Comparison of ENCODE assay signal across 23 cellular contexts in genomic region chr22:37112084-37112728, GRCh38. TPM values are rescaled to one million over a fixed set of nuclear protein-coding genes. Genes with fewer than 3 reads are reported as not detected.
DNase-seq lines count a peak whose midpoint lies in the region; ATAC-seq and TF ChIP-seq lines count a peak whose summit lies in the region.
"Had no signal": no experiment of that assay in that cellular context is flagged by ENCODE, and none has a peak within 500 bp of the region (broad histone marks: within the 10 kb centered on the region; RNA-seq: fewer than 3 reads in every experiment).

No MANE protein-coding gene starts in this region.

- no peak overlapping the region for H2BK120ac ChIP-seq in IMR-90 (ENCODE audit: low read depth, low read length)
- peak overlapping the region; percentile 22 for H2BK120ac ChIP-seq in neuronal stem cell (ENCODE audit: low read depth, low read length)

- no peaks in the 10 kb centered on the region for H4K20me1 ChIP-seq in IMR-90 (ENCODE audit: insufficient read depth, low read length)

- WGBS in IMR-90 (ENCODE audit: extremely low coverage in 2 of 2, insufficient read length in 1 of 2), 2 experiments = 67% methylated on average over 1 of the region's 12 CpGs; no CpG with 5 or more reads in 1 of the 2 experiments
- WGBS in neuronal stem cell (ENCODE audit: extremely low coverage in 2 of 2, insufficient read length in 2 of 2, insufficient replicate concordance in 1 of 2), 2 donors = no CpG with 5 or more reads among the region's 12 CpGs
- 57% methylated on average over 10 of the region's 12 CpGs for WGBS in esophagus muscularis mucosa

- H2AK9ac ChIP-seq in IMR-90 (replicated peaks; ENCODE audit: low read depth, low read length, poor library complexity) = no peak overlapping the region

- H3K27me3 ChIP-seq in IMR-90 (ENCODE audit: control insufficient read depth, insufficient read depth, low read length) (peaks cover 55% of the 10 kb centered on the region), neuronal stem cell (ENCODE audit: control insufficient read depth in 3 of 3, insufficient read depth in 3 of 3, low read depth in 1 of 3, low read length in 3 of 3) (peaks cover 0 to 44% (median 0%) of the 10 kb centered on the region in 3 experiments), esophagus muscularis mucosa (peaks cover 0 to 49% (median 0%) of the 10 kb centered on the region in 4 donors)

- peak overlapping the region; percentile 67 for H2BK12ac ChIP-seq in neuronal stem cell (ENCODE audit: low read length)

- H3K79me1 ChIP-seq in IMR-90 (ENCODE audit: low read depth in 1 of 2, low read length in 2 of 2) (no peaks in the 10 kb centered on the region), neuronal stem cell (ENCODE audit: low read depth, low read length) (no peaks in the 10 kb centered on the region)

- H2BK5ac ChIP-seq in IMR-90 (ENCODE audit: low read depth, low read length, poor library complexity, severe bottlenecking) (no peak overlapping the region), neuronal stem cell (ENCODE audit: low read length) (peak overlapping the region; percentile 58)

- intact Hi-C loops in IMR-90 (cut with micrococcal nuclease) = no loop called here
- intact Hi-C loops in esophagus muscularis mucosa (cut with DNase I) = no loop called here

- ATAC-seq in IMR-90 (ENCODE audit: low read depth) (no peak), left lobe of liver (peak; percentile 52)

- H4K91ac ChIP-seq in IMR-90 (ENCODE audit: insufficient read depth, low read depth, low read length) (no peak overlapping the region), neuronal stem cell (ENCODE audit: low read depth, low read length, poor library complexity) (no peak overlapping the region)

- no peak for TF ChIP-seq EP300 in esophagus muscularis mucosa (IDR thresholded peaks at IDR 0.05)

- BruUV-seq in IMR-90 (replicated peaks; lab: Mats Ljungman, UMichigan) = no TSS peak

- H3K4ac ChIP-seq in IMR-90 (ENCODE audit: low read depth, low read length) = no peak overlapping the region
- H3K4ac ChIP-seq in neuronal stem cell (ENCODE audit: low read length) = no peak overlapping the region

- H3K4me1 ChIP-seq in IMR-90 (ENCODE audit: control insufficient read depth, insufficient read depth, low read length) = no peaks in the 10 kb centered on the region
- H3K4me1 ChIP-seq in neuronal stem cell (ENCODE audit: control insufficient read depth in 2 of 2, insufficient read depth in 1 of 2, low read depth in 1 of 2, low read length in 2 of 2) = peaks cover 0 to 3% of the 10 kb centered on the region in 2 donors
- no peaks in the 10 kb centered on the region for H3K4me1 ChIP-seq in esophagus muscularis mucosa

- H3K36me3 ChIP-seq in IMR-90 (ENCODE audit: control insufficient read depth, insufficient read depth, low read length) (no peaks in the 10 kb centered on the region), neuronal stem cell (replicated peaks in 1 of 2; ENCODE audit: control insufficient read depth in 2 of 2, insufficient read depth in 2 of 2, low read length in 2 of 2) (no peaks in the 10 kb centered on the region), esophagus muscularis mucosa (no peaks in the 10 kb centered on the region)

- CTCF ChIA-PET in IMR-90 (lab: Yijun Ruan, JAX) = no interaction called here

- DNase-seq in COLO668 (lab: John Stamatoyannopoulos, UW; ENCODE audit: unreplicated experiment) (peak; percentile 29), IMR-90 (no peak), left lobe of liver (ENCODE audit: low spot score) (peak; percentile 93), neuronal stem cell (ENCODE audit: low spot score) (no peak), esophagus muscularis mucosa (ENCODE audit: extremely low spot score) (no peak)
- DNase-seq in activated CD4-positive, CD25-positive, alpha-beta regulatory T cell treated with anti-CD3 and anti-CD28 coated beads, Interleukin-2, amount 50 U/mL, for 72 hours = no peak
- no peak for DNase-seq in effector CD4-positive, alpha-beta T cell
- DNase-seq: EL, GF-D8, H7, NCI-H1105, NCI-H1694, NCI-H2081, NCI-H446, NCI-H526, OCI-M1, Right ventricle myocardium superior had no signal

- H3K9ac ChIP-seq in IMR-90 (ENCODE audit: low read depth, low read length) = no peak overlapping the region
- peak overlapping the region; percentile 37 for H3K9ac ChIP-seq in neuronal stem cell (ENCODE audit: low read depth, low read length, poor library complexity)

- TF ChIP-seq CTCF in IMR-90 (conservative IDR thresholded peaks at IDR 0.05; ENCODE audit: low read depth, low read length) = no peak
- TF ChIP-seq CTCF in esophagus muscularis mucosa (IDR thresholded peaks at IDR 0.05) = no peak

- dilution Hi-C loops in IMR-90 (cut with HindIII; ENCODE audit: low sequenced_read_pairs, unreplicated experiment) = no loop called here

- H2BK15ac ChIP-seq in IMR-90 (ENCODE audit: low read depth, low read length) (no peak overlapping the region), neuronal stem cell (ENCODE audit: low read length) (peak overlapping the region; percentile 18)

- H2AK5ac ChIP-seq in IMR-90 (ENCODE audit: low read depth, low read length) (no peak overlapping the region), neuronal stem cell (ENCODE audit: low read depth, low read length) (peak overlapping the region; percentile 78)

- no peak overlapping the region for H3K23ac ChIP-seq in IMR-90 (ENCODE audit: low read depth, low read length)
- peak overlapping the region; percentile 75 for H3K23ac ChIP-seq in neuronal stem cell (ENCODE audit: low read depth, low read length, poor library complexity)

- in situ Hi-C loops in IMR-90 (cut with MboI; ENCODE audit: low sequenced_read_pairs) = no loop called here

- H2AFZ ChIP-seq in IMR-90 (replicated peaks; ENCODE audit: low read length, poor library complexity) = no peak overlapping the region
- H2AFZ ChIP-seq in neuronal stem cell (ENCODE audit: low read length) = no peak overlapping the region

- no peak overlapping the region for H2BK20ac ChIP-seq in IMR-90 (ENCODE audit: low read depth, low read length)

- no peak overlapping the region for H3K56ac ChIP-seq in IMR-90 (ENCODE audit: extremely low read depth, insufficient read depth, low read length)

- H3K4me3 ChIP-seq in IMR-90 (ENCODE audit: insufficient read depth, low read depth, low read length) (no peak overlapping the region), neuronal stem cell (ENCODE audit: low read length in 2 of 2) (no peak overlapping the region), esophagus muscularis mucosa (no peak overlapping the region)

- H3K4me2 ChIP-seq in IMR-90 (ENCODE audit: low read depth, low read length) (no peak overlapping the region), neuronal stem cell (ENCODE audit: insufficient read depth, low read length, poor library complexity, severe bottlenecking) (no peak overlapping the region)

- H3K9me1 ChIP-seq in IMR-90 (ENCODE audit: insufficient read depth, low read length) = no peaks in the 10 kb centered on the region; the same call in 1 of the 2 replicates

- H3K18ac ChIP-seq in IMR-90 (ENCODE audit: low read depth, low read length) (no peak overlapping the region), neuronal stem cell (ENCODE audit: low read length) (peak overlapping the region; percentile 41)

- H4K8ac ChIP-seq in IMR-90 (ENCODE audit: low read depth in 2 of 2, low read length in 2 of 2) (no peak overlapping the region), neuronal stem cell (ENCODE audit: low read depth, low read length) (no peak overlapping the region)

- no peak overlapping the region for H3K14ac ChIP-seq in IMR-90 (replicated peaks; ENCODE audit: low read depth, low read length)
- peak overlapping the region; percentile 85 for H3K14ac ChIP-seq in neuronal stem cell (ENCODE audit: low read length)

- no peak for TF ChIP-seq POLR2A in IMR-90 (IDR thresholded peaks at IDR 0.05; ENCODE audit: low read depth, low read length)
- TF ChIP-seq POLR2A in esophagus muscularis mucosa (IDR thresholded peaks at IDR 0.05; ENCODE audit: low read depth) = no peak

- H3K27ac ChIP-seq in IMR-90 (ENCODE audit: insufficient read depth, low read length) = no peak overlapping the region
- no peak overlapping the region for H3K27ac ChIP-seq in neuronal stem cell (replicated peaks; ENCODE audit: low read length)
- no peak overlapping the region for H3K27ac ChIP-seq in esophagus muscularis mucosa (replicated peaks in 1 of 4)
- H3K27ac ChIP-seq: HL-60 had no signal

- H3K9me3 ChIP-seq in IMR-90 (ENCODE audit: control insufficient read depth, insufficient read depth, low read length) = no peaks in the 10 kb centered on the region
- no peaks in the 10 kb centered on the region for H3K9me3 ChIP-seq in neuronal stem cell (replicated peaks in 1 of 2; ENCODE audit: control insufficient read depth in 2 of 2, insufficient read depth in 1 of 2, low read depth in 1 of 2, low read length in 2 of 2)
- no peaks in the 10 kb centered on the region for H3K9me3 ChIP-seq in esophagus muscularis mucosa

- TF ChIP-seq RAD21 in IMR-90 (IDR thresholded peaks at IDR 0.05; ENCODE audit: low read length) = no peak

- POLR2A ChIA-PET in IMR-90 (lab: Charles Lee; ENCODE audit: unreplicated experiment) = no interaction called here

- H4K5ac ChIP-seq in IMR-90 (ENCODE audit: low read depth, low read length) = no peak overlapping the region

TF ChIP-seq in IMR-90, 13 proteins besides CTCF, POLR2A, EP300 and RAD21 (continues in another document):
- TF ChIP-seq CEBPB (IDR thresholded peaks at IDR 0.05; ENCODE audit: low read depth, low read length) (0 out of 2 replicates have a peak, but pooled peaks have one; percentile 2), SMC3 (IDR thresholded peaks at IDR 0.05; ENCODE audit: low read depth, low read length) (no peak), NFE2L2 (IDR thresholded peaks at IDR 0.05; ENCODE audit: low read depth, low read length) (no peak)

RNA-seq across cellular contexts. Expression of gene TMPRSS6, which starts 2.7 kb away (rescaled TPM):
- total RNA-seq in IMR-90 (2012; rRNA removed) (not detected in 2 replicates), left lobe of liver (107 TPM), esophagus muscularis mucosa (not detected)
- not detected in 2 replicates for polyA plus RNA-seq in IMR-90 (2012; rRNA removed)
- not detected in 2 replicates for polyA plus RNA-seq in IMR-90 (2012; cell fraction: cytosol; rRNA removed)
- not detected in 2 replicates for polyA plus RNA-seq in IMR-90 (2012; cell fraction: nucleus; rRNA removed; ENCODE audit: low replicate concordance)
- 0.01 TPM for polyA plus RNA-seq in neuronal stem cell (2013, experiment 1 of 2)
- polyA plus RNA-seq in neuronal stem cell (2013, experiment 2 of 2) = not detected
- total RNA-seq: B cell, H7, HT-29, Right ventricle myocardium superior, SK-MEL-5 had no signal
- polyA plus RNA-seq: CD14-positive monocyte, IgD-negative memory B cell had no signal

RNA-seq across cellular contexts. Expression of gene IL2RB, which starts 37.5 kb away (rescaled TPM):
- total RNA-seq in IMR-90 (2012; rRNA removed) = not detected in 2 replicates
- 1.0 and 1.2 TPM in 2 replicates for polyA plus RNA-seq in IMR-90 (2012; rRNA removed)
- 0.82 and 1.5 TPM in 2 replicates for polyA plus RNA-seq in IMR-90 (2012; cell fraction: cytosol; rRNA removed)
- polyA plus RNA-seq in IMR-90 (2012; cell fraction: nucleus; rRNA removed; ENCODE audit: low replicate concordance) = 0.19 and 0.29 TPM in 2 replicates
- total RNA-seq in left lobe of liver = 1.1 TPM
- polyA plus RNA-seq in neuronal stem cell (2013, experiment 1 of 2) = 0.47 TPM
- polyA plus RNA-seq in neuronal stem cell (2013, experiment 2 of 2) = 0.43 TPM
- 1 to 10 TPM in 2 of 4 donors, under 1 TPM in 2; 0.19 to 2.9 (median 1.5) TPM for total RNA-seq in esophagus muscularis mucosa
- total RNA-seq: HT-29, SK-MEL-5 had no signal

Comparison
In these comparisons a context has a peak if more than half of its experiments do, and no peak if none do; other contexts are left out.
1. DNase-seq: peak in COLO668 (single experiment) and left lobe of liver (single experiment); none in IMR-90 (single experiment), neuronal stem cell (single experiment), activated CD4-positive, CD25-positive, alpha-beta regulatory T cell treated with anti-CD3 and anti-CD28 coated beads, Interleukin-2, amount 50 U/mL, for 72 hours (single experiment), effector CD4-positive, alpha-beta T cell (single experiment) and esophagus muscularis mucosa (single experiment).
2. RNA of gene TMPRSS6, which starts 2.7 kb away (total RNA-seq): 107 TPM in left lobe of liver (single experiment); not detected in IMR-90 and not detected in esophagus muscularis mucosa; every median in the first group is over 100 times any median in the second.